14 cellular contexts compared by ENCODE assay signal in the genomic region with DNA sequence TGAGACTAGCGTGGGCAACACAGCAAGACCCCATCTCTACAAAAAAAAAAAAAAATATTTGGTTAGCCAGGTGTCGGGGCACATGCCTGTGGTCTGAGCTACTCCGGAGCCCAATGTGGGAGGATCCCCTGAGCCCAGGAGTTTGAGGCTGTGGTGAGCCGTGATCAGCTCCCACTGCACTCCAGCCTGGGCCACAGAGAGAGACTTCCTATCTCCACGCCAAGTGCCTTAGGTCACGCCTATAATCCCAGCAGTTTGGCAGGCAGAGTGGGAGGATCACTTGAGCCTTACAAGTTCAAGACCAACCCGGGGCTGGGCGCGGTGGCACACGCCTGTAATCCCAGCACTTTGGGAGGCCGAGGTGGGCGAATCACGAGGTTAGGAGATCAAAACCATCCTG. TPM values are rescaled to one million over a fixed set of nuclear protein-coding genes. Genes with fewer than 3 reads are reported as not detected.
A peak's percentile ranks its signal among the peaks of the same experiment; 100 is the strongest.
DNase-seq lines count a peak whose midpoint lies in the region; ATAC-seq and TF ChIP-seq lines count a peak whose summit lies in the region.
"Had no signal": no experiment of that assay in that cellular context is flagged by ENCODE, and none has a peak within 500 bp of the region (broad histone marks: within the 10 kb centered on the region; RNA-seq: fewer than 3 reads in every experiment).

No MANE protein-coding gene starts in this region.

- ATAC-seq in CD4-positive, alpha-beta T cell (ENCODE audit: poor library complexity), result no peak
- ATAC-seq in activated CD8-positive, alpha-beta T cell treated with anti-CD3 and anti-CD28 coated beads, Interleukin-2, amount 10 ng/mL, durations not matched to agents 7 days and 5 days, result no peak
- ATAC-seq in naive thymus-derived CD4-positive, alpha-beta T cell, result no peak
- no peak for ATAC-seq in GM18858 (IDR thresholded peaks at IDR 0.05; ENCODE audit: unreplicated experiment)

- no peaks in the 10 kb centered on the region for H3K27me3 Mint-ChIP-seq in CD4-positive, alpha-beta T cell
- no peaks in the 10 kb centered on the region for H3K27me3 Mint-ChIP-seq in IgD-negative memory B cell
- no peaks in the 10 kb centered on the region for H3K27me3 Mint-ChIP-seq in activated CD8-positive, alpha-beta T cell treated with anti-CD3 and anti-CD28 coated beads, Interleukin-2, amount 10 ng/mL, durations not matched to agents 7 days and 5 days (ENCODE audit: low read depth)
- no peaks in the 10 kb centered on the region for H3K27me3 Mint-ChIP-seq in naive thymus-derived CD4-positive, alpha-beta T cell

- in situ Hi-C loops in ACHN (cut with HindIII; ENCODE audit: low pct_ligation_motif_present, low pct_unique_long_range_greater_than_20kb, low sequenced_read_pairs), result no loop called here

- peak overlapping the region; percentile 54 for H3K4me3 Mint-ChIP-seq in CD4-positive, alpha-beta T cell
- peak overlapping the region; percentile 84 to 96 (median 92) for H3K4me3 Mint-ChIP-seq in IgD-negative memory B cell
- peak overlapping the region; percentile 84 for H3K4me3 Mint-ChIP-seq in activated CD8-positive, alpha-beta T cell treated with anti-CD3 and anti-CD28 coated beads, Interleukin-2, amount 10 ng/mL, durations not matched to agents 7 days and 5 days
- peak overlapping the region; percentile 82 to 93 (median 88) for H3K4me3 Mint-ChIP-seq in naive thymus-derived CD4-positive, alpha-beta T cell

- peak overlapping the region; percentile 13 for H3K4me3 ChIP-seq in naive thymus-derived CD4-positive, alpha-beta T cell (ENCODE audit: low read length)
- H3K4me3 ChIP-seq: PC-9 had no signal

- H3K9me3 Mint-ChIP-seq in CD4-positive, alpha-beta T cell, result no peaks in the 10 kb centered on the region
- H3K9me3 Mint-ChIP-seq in IgD-negative memory B cell, result no peaks in the 10 kb centered on the region
- H3K9me3 Mint-ChIP-seq in activated CD8-positive, alpha-beta T cell treated with anti-CD3 and anti-CD28 coated beads, Interleukin-2, amount 10 ng/mL, durations not matched to agents 7 days and 5 days (ENCODE audit: insufficient read depth), result no peaks in the 10 kb centered on the region
- H3K9me3 Mint-ChIP-seq in naive thymus-derived CD4-positive, alpha-beta T cell, result no peaks in the 10 kb centered on the region
- H3K9me3 Mint-ChIP-seq: HFFc6 had no signal

- H3K27ac Mint-ChIP-seq in CD4-positive, alpha-beta T cell, result peak overlapping the region; percentile 88
- H3K27ac Mint-ChIP-seq in IgD-negative memory B cell, result peak overlapping the region; percentile 98 to 99 (median 99)
- peak overlapping the region; percentile 99 for H3K27ac Mint-ChIP-seq in activated CD8-positive, alpha-beta T cell treated with anti-CD3 and anti-CD28 coated beads, Interleukin-2, amount 10 ng/mL, durations not matched to agents 7 days and 5 days
- H3K27ac Mint-ChIP-seq in naive thymus-derived CD4-positive, alpha-beta T cell, result peak overlapping the region in 7 of 9 donors; percentile 70 to 99 (median 97)
- H3K27ac Mint-ChIP-seq: HFFc6 had no signal

- TF ChIP-seq CTCF in CD4-positive, alpha-beta T cell (IDR thresholded peaks at IDR 0.05), result no peak
- no peak for TF ChIP-seq CTCF in GM10266 (IDR thresholded peaks at IDR 0.05; ENCODE audit: control insufficient read depth, insufficient read depth, low read depth, missing control alignments)

- no peak for DNase-seq in CD4-positive, alpha-beta T cell
- no peak for DNase-seq in activated CD8-positive, alpha-beta T cell treated with anti-CD3 and anti-CD28 coated beads, Interleukin-2, amount 10 ng/mL, durations not matched to agents 7 days and 5 days
- DNase-seq in naive thymus-derived CD4-positive, alpha-beta T cell, result no peak
- DNase-seq in ACHN (no peak), GM10266 (ENCODE audit: extremely low spot score) (no peak), NCI-H2029 treated with DMSO at 0.1 percent for 48 hours (lab: John Stamatoyannopoulos, UW) (no peak)
- DNase-seq: GDM1, HFFc6, left cardiac atrium, MM.1S, PC-9 had no signal

- intact Hi-C loops in CD4-positive, alpha-beta T cell (cut with DNase I, micrococcal nuclease), result no loop called here
- intact Hi-C loops in naive thymus-derived CD4-positive, alpha-beta T cell (cut with micrococcal nuclease), result loop anchor here in 1 of 2 donors (2.0 kb wide), 1 partner anchor 32 kb away; no protein-coding TSS in a partner anchor

- no peak overlapping the region for H3K27ac ChIP-seq in CD4-positive, alpha-beta T cell (ENCODE audit: low read depth, low read length)
- H3K27ac ChIP-seq in naive thymus-derived CD4-positive, alpha-beta T cell (ENCODE audit: low read depth, low read length), result peak overlapping the region; percentile 65

- POLR2A ChIA-PET in CD4-positive, alpha-beta T cell (lab: Charles Lee), result interaction anchor here (0.6 to 3.6 kb wide), 2 partner anchors 11 to 184 kb away, joined by 3 to 29 read pairs; partner anchors contain the start of gene ABHD17A
- POLR2A ChIA-PET in activated CD8-positive, alpha-beta T cell treated with anti-CD3 and anti-CD28 coated beads, Interleukin-2, amount 10 ng/mL, durations not matched to agents 7 days and 5 days (lab: Charles Lee), result interaction anchor here (0.6 to 3.7 kb wide), 6 partner anchors 9 to 46 kb away, joined by 3 to 29 read pairs (median 10); partner anchors contain the start of genes ABHD17A, ADAT3 and SCAMP4
- POLR2A ChIA-PET in naive thymus-derived CD4-positive, alpha-beta T cell (lab: Charles Lee), result interaction anchor here (0.5 to 7.4 kb wide), 11 partner anchors 12 to 423 kb away, joined by 3 to 57 read pairs (median 3); partner anchors contain the start of gene ABHD17A

- no peaks in the 10 kb centered on the region for H3K36me3 ChIP-seq in naive thymus-derived CD4-positive, alpha-beta T cell (ENCODE audit: control insufficient read depth in 2 of 3, insufficient read depth in 3 of 3, low read length in 3 of 3)
- H3K36me3 ChIP-seq: ascending aorta had no signal

- CTCF ChIA-PET in CD4-positive, alpha-beta T cell (lab: Charles Lee), result interaction anchor here (0.7 to 3.8 kb wide), 4 partner anchors 11 to 656 kb away, joined by 3 to 12 read pairs (median 4); partner anchors contain the start of gene ABHD17A
- CTCF ChIA-PET in activated CD8-positive, alpha-beta T cell treated with anti-CD3 and anti-CD28 coated beads, Interleukin-2, amount 10 ng/mL, durations not matched to agents 7 days and 5 days (lab: Charles Lee), result interaction anchor here (0.7 to 3.4 kb wide), 6 partner anchors 9 to 32 kb away, joined by 3 to 24 read pairs (median 4); no protein-coding TSS in a partner anchor
- CTCF ChIA-PET in naive thymus-derived CD4-positive, alpha-beta T cell (lab: Charles Lee), result interaction anchor here (0.6 to 2.4 kb wide), 4 partner anchors 20 to 887 kb away, joined by 3 to 7 read pairs (median 4); partner anchors contain the start of gene SGTA

- no peaks in the 10 kb centered on the region for H3K27me3 ChIP-seq in CD4-positive, alpha-beta T cell (ENCODE audit: control insufficient read depth, insufficient read depth, low read length)
- no peaks in the 10 kb centered on the region for H3K27me3 ChIP-seq in naive thymus-derived CD4-positive, alpha-beta T cell (ENCODE audit: control insufficient read depth in 2 of 2, insufficient read depth in 2 of 2, low read length in 2 of 2)
- H3K27me3 ChIP-seq: ascending aorta had no signal

- H3K9me3 ChIP-seq in CD4-positive, alpha-beta T cell (ENCODE audit: control insufficient read depth, low read length), result no peaks in the 10 kb centered on the region
- no peaks in the 10 kb centered on the region for H3K9me3 ChIP-seq in naive thymus-derived CD4-positive, alpha-beta T cell (ENCODE audit: control insufficient read depth in 2 of 3, low read length in 3 of 3)
- H3K9me3 ChIP-seq: ascending aorta had no signal

- H3K36me3 Mint-ChIP-seq in CD4-positive, alpha-beta T cell (ENCODE audit: low read depth), result no peaks in the 10 kb centered on the region
- no peaks in the 10 kb centered on the region for H3K36me3 Mint-ChIP-seq in IgD-negative memory B cell
- H3K36me3 Mint-ChIP-seq in activated CD8-positive, alpha-beta T cell treated with anti-CD3 and anti-CD28 coated beads, Interleukin-2, amount 10 ng/mL, durations not matched to agents 7 days and 5 days (ENCODE audit: low read depth), result no peaks in the 10 kb centered on the region
- no peaks in the 10 kb centered on the region for H3K36me3 Mint-ChIP-seq in naive thymus-derived CD4-positive, alpha-beta T cell

- H3K4me1 Mint-ChIP-seq in CD4-positive, alpha-beta T cell (ENCODE audit: low read depth), result peaks cover 26% of the 10 kb centered on the region
- peaks cover 15 to 26% (median 15%) of the 10 kb centered on the region in 3 donors for H3K4me1 Mint-ChIP-seq in IgD-negative memory B cell
- peaks cover 45% of the 10 kb centered on the region for H3K4me1 Mint-ChIP-seq in activated CD8-positive, alpha-beta T cell treated with anti-CD3 and anti-CD28 coated beads, Interleukin-2, amount 10 ng/mL, durations not matched to agents 7 days and 5 days (ENCODE audit: low read depth)
- peaks cover 10 to 46% (median 32%) of the 10 kb centered on the region in 7 donors for H3K4me1 Mint-ChIP-seq in naive thymus-derived CD4-positive, alpha-beta T cell

- peaks cover 16 to 29% of the 10 kb centered on the region in 2 donors for H3K4me1 ChIP-seq in naive thymus-derived CD4-positive, alpha-beta T cell (ENCODE audit: control insufficient read depth in 2 of 2, insufficient read depth in 2 of 2, low read length in 2 of 2)
- H3K4me1 ChIP-seq: ascending aorta had no signal

RNA-seq across cellular contexts. Expression of gene ADAT3, which starts 8.7 kb away (rescaled TPM):
- 1 to 10 TPM; 7.9 to 8.2 TPM for total RNA-seq in CD4-positive, alpha-beta T cell
- polyA plus RNA-seq in IgD-negative memory B cell, result 7.4 TPM
- total RNA-seq in activated CD8-positive, alpha-beta T cell treated with anti-CD3 and anti-CD28 coated beads, Interleukin-2, amount 10 ng/mL, durations not matched to agents 7 days and 5 days, result 10 to 100 TPM in 1 of 2 experiments, 1 to 10 TPM in 1; 9.9 to 11.0 TPM
- 10 to 100 TPM in 2 of 5 experiments, 1 to 10 TPM in 3; 3.5 to 13.5 (median 6.1) TPM for total RNA-seq in naive thymus-derived CD4-positive, alpha-beta T cell
- 1 to 10 TPM; 2.2 to 5.9 TPM for polyA plus RNA-seq in naive thymus-derived CD4-positive, alpha-beta T cell

RNA-seq across cellular contexts. Expression of gene SCAMP4, which starts 8.7 kb away (rescaled TPM):
- total RNA-seq in CD4-positive, alpha-beta T cell, result 10 to 100 TPM; 12.7 to 15.4 TPM
- 43.1 TPM for polyA plus RNA-seq in IgD-negative memory B cell
- 10 to 100 TPM; 29.9 to 37.2 TPM for total RNA-seq in activated CD8-positive, alpha-beta T cell treated with anti-CD3 and anti-CD28 coated beads, Interleukin-2, amount 10 ng/mL, durations not matched to agents 7 days and 5 days
- 10 to 100 TPM; 17.6 to 35.5 (median 23.0) TPM for total RNA-seq in naive thymus-derived CD4-positive, alpha-beta T cell
- 10 to 100 TPM; 11.8 to 12.8 TPM for polyA plus RNA-seq in naive thymus-derived CD4-positive, alpha-beta T cell

RNA-seq across cellular contexts. Expression of gene ABHD17A, which starts 11.2 kb away (rescaled TPM):
- 100 to 1,000 TPM; 156 to 172 TPM for total RNA-seq in CD4-positive, alpha-beta T cell
- 107 TPM for polyA plus RNA-seq in IgD-negative memory B cell
- total RNA-seq in activated CD8-positive, alpha-beta T cell treated with anti-CD3 and anti-CD28 coated beads, Interleukin-2, amount 10 ng/mL, durations not matched to agents 7 days and 5 days, result 100 to 1,000 TPM; 181 to 196 TPM
- total RNA-seq in naive thymus-derived CD4-positive, alpha-beta T cell, result 100 to 1,000 TPM in 4 of 5 experiments, 10 to 100 TPM in 1; 92.9 to 175 (median 127) TPM
- 100 to 1,000 TPM; 135 to 140 TPM for polyA plus RNA-seq in naive thymus-derived CD4-positive, alpha-beta T cell

RNA-seq across cellular contexts. Expression of gene KLF16, which starts 33.1 kb away (rescaled TPM):
- total RNA-seq in CD4-positive, alpha-beta T cell, result 10 to 100 TPM; 83.8 to 89.2 TPM
- 1.8 TPM for polyA plus RNA-seq in IgD-negative memory B cell
- total RNA-seq in activated CD8-positive, alpha-beta T cell treated with anti-CD3 and anti-CD28 coated beads, Interleukin-2, amount 10 ng/mL, durations not matched to agents 7 days and 5 days, result 10 to 100 TPM; 26.5 to 29.8 TPM
- 10 to 100 TPM; 20.5 to 65.2 (median 21.1) TPM for total RNA-seq in naive thymus-derived CD4-positive, alpha-beta T cell
- polyA plus RNA-seq in naive thymus-derived CD4-positive, alpha-beta T cell, result under 1 TPM; 0.41 to 0.47 TPM

RNA-seq across cellular contexts. Expression of gene CSNK1G2, which starts 44.5 kb away (rescaled TPM):
- 100 to 1,000 TPM; 122 to 127 TPM for total RNA-seq in CD4-positive, alpha-beta T cell
- 28.8 TPM for polyA plus RNA-seq in IgD-negative memory B cell
- 100 to 1,000 TPM; 103 to 105 TPM for total RNA-seq in activated CD8-positive, alpha-beta T cell treated with anti-CD3 and anti-CD28 coated beads, Interleukin-2, amount 10 ng/mL, durations not matched to agents 7 days and 5 days
- total RNA-seq in naive thymus-derived CD4-positive, alpha-beta T cell, result 100 to 1,000 TPM; 109 to 145 (median 117) TPM
- polyA plus RNA-seq in naive thymus-derived CD4-positive, alpha-beta T cell, result 10 to 100 TPM; 18.1 to 45.3 TPM
